8 cellular contexts compared by ENCODE assay signal in genomic region chr1:1436634-1437032, GRCh38. TPM values are rescaled to one million over a fixed set of nuclear protein-coding genes. Genes with fewer than 3 reads are reported as not detected.
DNase-seq lines count a peak whose midpoint lies in the region; ATAC-seq and TF ChIP-seq lines count a peak whose summit lies in the region.
"Had no signal": no experiment of that assay in that cellular context is flagged by ENCODE, and none has a peak within 500 bp of the region (broad histone marks: within the 10 kb centered on the region; RNA-seq: fewer than 3 reads in every experiment).

No MANE protein-coding gene starts in this region.

- H4K20me1 ChIP-seq in HCT116 (ENCODE audit: insufficient read depth), result no peaks in the 10 kb centered on the region

- H3K36me3 ChIP-seq in HCT116 (ENCODE audit: control insufficient read depth in 1 of 2, insufficient read depth in 2 of 2, low read length in 2 of 2), result no peaks in the 10 kb centered on the region
- no peaks in the 10 kb centered on the region for H3K36me3 ChIP-seq in kidney epithelial cell (ENCODE audit: control insufficient read depth, insufficient read depth, low read length)

- POLR2A ChIA-PET in HCT116 (lab: Charles Lee), result no interaction called here

- peaks cover 48 to 63% of the 10 kb centered on the region in 2 experiments for H3K4me1 ChIP-seq in HCT116 (ENCODE audit: control insufficient read depth in 1 of 2, insufficient read depth in 2 of 2, low read length in 2 of 2)

- TF ChIP-seq POLR2A in HCT116 (IDR thresholded peaks at IDR 0.05; ENCODE audit: borderline replicate concordance, extremely low read depth, insufficient read depth, insufficient read length), result no peak

- no peak for ATAC-seq in HCT116
- ATAC-seq in stimulated activated effector memory CD8-positive, alpha-beta T cell treated with anti-CD3 and anti-CD28 coated beads, Interleukin-12 subunit alpha, Interleukin-12 subunit beta, amount 100 ng/mL, for 72 hours, result no peak

- H3K9me3 Mint-ChIP-seq in stimulated activated effector memory CD8-positive, alpha-beta T cell treated with anti-CD3 and anti-CD28 coated beads, Interleukin-12 subunit alpha, Interleukin-12 subunit beta, amount 100 ng/mL, for 72 hours, result no peaks in the 10 kb centered on the region

- peak overlapping the region; percentile 56 for H3K4me3 Mint-ChIP-seq in stimulated activated effector memory CD8-positive, alpha-beta T cell treated with anti-CD3 and anti-CD28 coated beads, Interleukin-12 subunit alpha, Interleukin-12 subunit beta, amount 100 ng/mL, for 72 hours

- BruUV-seq in HCT116 (replicated peaks; lab: Mats Ljungman, UMichigan), result no TSS peak

- TF ChIP-seq CTCF in HCT116 (IDR thresholded peaks at IDR 0.05 in 2 of 3, conservative IDR thresholded peaks at IDR 0.05 in 1 of 3; ENCODE audit: borderline replicate concordance in 1 of 3, insufficient read depth in 1 of 3, low read depth in 2 of 3, low read length in 2 of 3) (no peak), astrocyte of the spinal cord (IDR thresholded peaks at IDR 0.05; ENCODE audit: low read depth, low read length) (no peak), kidney epithelial cell (IDR thresholded peaks at IDR 0.05; ENCODE audit: insufficient read depth, low read length, poor library complexity, severe bottlenecking) (no peak)

- intact Hi-C loops in HCT116 (cut with micrococcal nuclease), result no loop called here

- H3K27ac ChIP-seq in HCT116 (ENCODE audit: low read depth, low read length), result peak overlapping the region; percentile 99; the same call in 1 of the 2 replicates

- H3K9ac ChIP-seq in HCT116 (ENCODE audit: low read length), result peak overlapping the region; percentile 88

- DNase-seq in HCT116 (ENCODE audit: low read depth, low spot score) (no peak), astrocyte of the spinal cord (ENCODE audit: low read depth, low spot score) (no peak), kidney epithelial cell (ENCODE audit: low read depth) (no peak), NCI-H128 (lab: John Stamatoyannopoulos, UW; ENCODE audit: unreplicated experiment) (no peak), HuH-7 (ENCODE audit: low spot score) (no peak), Ammon's horn (ENCODE audit: low spot score) (no peak)
- no peak for DNase-seq in stimulated activated effector memory CD8-positive, alpha-beta T cell treated with anti-CD3 and anti-CD28 coated beads, Interleukin-12 subunit alpha, Interleukin-12 subunit beta, amount 100 ng/mL, for 72 hours (ENCODE audit: low spot score in 2 of 2)
- DNase-seq: NCI-H2227 treated with DMSO at 0.1 percent for 48 hours had no signal

- CTCF ChIA-PET in HCT116 (lab: Charles Lee), result no interaction called here

- no peaks in the 10 kb centered on the region for H3K9me2 ChIP-seq in HCT116 (ENCODE audit: insufficient read depth)

- no peak overlapping the region for H2AFZ ChIP-seq in HCT116 (ENCODE audit: low read depth, low read length, poor library complexity, severe bottlenecking)

- no peak overlapping the region for H3K27ac Mint-ChIP-seq in stimulated activated effector memory CD8-positive, alpha-beta T cell treated with anti-CD3 and anti-CD28 coated beads, Interleukin-12 subunit alpha, Interleukin-12 subunit beta, amount 100 ng/mL, for 72 hours

- RAD21 ChIA-PET in HCT116 (lab: Charles Lee; ENCODE audit: low non-redundant PET in 1 of 2, low total read pairs in 2 of 2, uncharacterized antibody in 2 of 2, unreplicated experiment in 2 of 2), result no interaction called here

- in situ Hi-C loops in astrocyte of the spinal cord (cut with HindIII; ENCODE audit: low sequenced_read_pairs), result no loop called here

- no peaks in the 10 kb centered on the region for H3K36me3 Mint-ChIP-seq in stimulated activated effector memory CD8-positive, alpha-beta T cell treated with anti-CD3 and anti-CD28 coated beads, Interleukin-12 subunit alpha, Interleukin-12 subunit beta, amount 100 ng/mL, for 72 hours

- H3K9me3 ChIP-seq in HCT116 (ENCODE audit: control insufficient read depth in 1 of 2, insufficient read depth in 1 of 2, low read depth in 1 of 2, low read length in 2 of 2), result no peaks in the 10 kb centered on the region

- H3K4me2 ChIP-seq in HCT116 (ENCODE audit: low read length), result peak overlapping the region; percentile 99

- peaks cover 33% of the 10 kb centered on the region; the same call in 1 of the 2 replicates for H3K79me2 ChIP-seq in HCT116 (ENCODE audit: insufficient read depth, low read length)

- H3K27me3 ChIP-seq in HCT116 (ENCODE audit: insufficient read depth, low read length) (no peaks in the 10 kb centered on the region), kidney epithelial cell (ENCODE audit: control insufficient read depth, insufficient read depth, low read length) (no peaks in the 10 kb centered on the region)

- no peak for TF ChIP-seq RAD21 in HCT116 (IDR thresholded peaks at IDR 0.05; ENCODE audit: low read depth)

- peaks cover 6% of the 10 kb centered on the region for H3K4me1 Mint-ChIP-seq in stimulated activated effector memory CD8-positive, alpha-beta T cell treated with anti-CD3 and anti-CD28 coated beads, Interleukin-12 subunit alpha, Interleukin-12 subunit beta, amount 100 ng/mL, for 72 hours

- H3K4me3 ChIP-seq in HCT116 (replicated peaks in 1 of 2; ENCODE audit: low read depth in 1 of 2, low read length in 2 of 2), result peak overlapping the region; percentile 80 to 92
- peak overlapping the region; percentile 53 for H3K4me3 ChIP-seq in astrocyte of the spinal cord (ENCODE audit: low read depth, low read length)
- peak overlapping the region; percentile 53 for H3K4me3 ChIP-seq in kidney epithelial cell (ENCODE audit: low read depth, low read length)

TF ChIP-seq in HCT116, 20 proteins besides CTCF, POLR2A, EP300 and RAD21:
- TF ChIP-seq MAX (IDR thresholded peaks at IDR 0.05) (no peak), ZNF274 (IDR thresholded peaks at IDR 0.05; ENCODE audit: low read depth, low read length) (no peak)

RNA-seq across cellular contexts. Expression of gene VWA1, which starts 1.1 kb away (rescaled TPM):
- total RNA-seq in HCT116 (2021; ENCODE audit: unreplicated experiment) (50.6 TPM), kidney epithelial cell (27.6 and 28.3 TPM in 2 replicates)
- 17.5 and 18.9 TPM in 2 replicates for polyA plus RNA-seq in HCT116 (2012)

RNA-seq across cellular contexts. Expression of gene ATAD3C, which starts 12.9 kb away (rescaled TPM):
- total RNA-seq in HCT116 (2021; ENCODE audit: unreplicated experiment) (0.61 TPM), kidney epithelial cell (0.38 and 0.75 TPM in 2 replicates)
- polyA plus RNA-seq in HCT116 (2012), result 0.31 and 0.53 TPM in 2 replicates

RNA-seq across cellular contexts. Expression of gene ANKRD65, which starts 15.6 kb away (rescaled TPM):
- total RNA-seq in HCT116 (2021; ENCODE audit: unreplicated experiment) (not detected), kidney epithelial cell (1.4 and 1.6 TPM in 2 replicates)
- polyA plus RNA-seq in HCT116 (2012), result 0.06 and 0.07 TPM in 2 replicates

RNA-seq across cellular contexts. Expression of gene MRPL20, which starts 29.5 kb away (rescaled TPM):
- total RNA-seq in HCT116 (2021; ENCODE audit: unreplicated experiment), result 131 TPM
- polyA plus RNA-seq in HCT116 (2012), result 112 and 144 TPM in 2 replicates
- 134 and 159 TPM in 2 replicates for total RNA-seq in kidney epithelial cell

RNA-seq across cellular contexts. Expression of gene ATAD3B, which starts 34.9 kb away (rescaled TPM):
- total RNA-seq in HCT116 (2021; ENCODE audit: unreplicated experiment) (62.9 TPM), kidney epithelial cell (31.4 and 37.8 TPM in 2 replicates)
- polyA plus RNA-seq in HCT116 (2012), result 21.8 and 27.1 TPM in 2 replicates
